Comparison of ENCODE assay signal across 33 cellular contexts in the genomic region with DNA sequence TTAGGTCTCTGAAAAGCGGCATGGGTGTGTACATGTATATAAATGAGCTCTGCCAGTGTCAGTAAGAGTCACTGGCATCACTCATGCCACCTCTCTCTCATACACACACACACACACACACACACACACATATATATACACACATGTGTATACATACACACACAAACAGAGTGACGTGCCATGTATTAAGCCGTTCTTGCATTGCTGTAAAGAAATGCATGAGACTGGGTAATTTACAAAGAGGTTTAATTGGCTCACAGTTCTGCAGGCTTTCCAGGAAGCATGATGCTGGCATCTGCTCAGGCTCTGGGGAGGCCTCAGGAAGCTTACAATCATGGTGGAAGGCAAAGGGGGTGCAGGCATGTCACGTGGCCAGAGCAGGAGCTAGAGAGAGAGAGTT.
"Had no signal": no experiment of that assay in that cellular context is flagged by ENCODE, and none has a peak within 500 bp of the region (broad histone marks: within the 10 kb centered on the region; RNA-seq: fewer than 3 reads in every experiment).

No MANE protein-coding gene starts in this region.

- H3K4me3 Mint-ChIP-seq: activated CD4-positive, alpha-beta memory T cell treated with anti-CD3 and anti-CD28 coated beads, Interleukin-2, amount 10 ng/mL, durations not matched to agents 7 days and 5 days; activated CD4-positive, alpha-beta T cell treated with anti-CD3 and anti-CD28 coated beads for 36 hours; activated CD4-positive, alpha-beta T cell treated with anti-CD3 and anti-CD28 coated beads, Interleukin-2, amount 10 ng/mL, durations not matched to agents 7 days and 5 days; activated naive CD4-positive, alpha-beta T cell treated with anti-CD3 and anti-CD28 coated beads, Interleukin-2, amount 50 U/mL, for 24 hours; activated naive CD8-positive, alpha-beta T cell treated with anti-CD3 and anti-CD28 coated beads for 36 hours; activated naive CD8-positive, alpha-beta T cell treated with anti-CD3 and anti-CD28 coated beads, Interleukin-2, amount 50 U/mL, for 24 hours; activated T-cell treated with anti-CD3 and anti-CD28 coated beads, Interleukin-2, amount 50 U/mL, for 24 hours; activated T-cell treated with anti-CD3 and anti-CD28 coated beads, Interleukin-2, amount 50 U/mL, for 72 hours; effector memory CD8-positive, alpha-beta T cell; T-cell; T-helper 1 cell treated with Interleukin-12 subunit alpha and Interleukin-12 subunit beta and Interleukin-4 antibody, amounts not matched to agents 30 μg/mL and 1 μg/mL, for 36 hours had no signal

- H3K9me3 Mint-ChIP-seq: activated naive CD4-positive, alpha-beta T cell treated with anti-CD3 and anti-CD28 coated beads, Interleukin-2, amount 50 U/mL, for 24 hours had no signal

- H3K4me1 ChIP-seq: foreskin keratinocyte had no signal

- H3K36me3 ChIP-seq: WERI-Rb-1 had no signal

- DNase-seq: activated CD4-positive, alpha-beta memory T cell treated with anti-CD3 and anti-CD28 coated beads, Interleukin-2, amount 10 ng/mL, durations not matched to agents 7 days and 5 days; activated CD4-positive, alpha-beta T cell treated with anti-CD3 and anti-CD28 coated beads for 36 hours; activated CD4-positive, alpha-beta T cell treated with anti-CD3 and anti-CD28 coated beads, Interleukin-2, amount 10 ng/mL, durations not matched to agents 7 days and 5 days; activated CD4-positive, alpha-beta T cell treated with anti-CD3 and anti-CD28 coated beads, Interleukin-2, amount 50 U/mL, for 4 hours; activated CD4-positive, CD25-positive, alpha-beta regulatory T cell; activated CD4-positive, CD25-positive, alpha-beta regulatory T cell treated with anti-CD3 and anti-CD28 coated beads, Interleukin-2, amount 50 U/mL, for 72 hours; activated CD8-positive, alpha-beta memory T cell treated with anti-CD3 and anti-CD28 coated beads, Interleukin-2, amount 50 U/mL, for 48 hours; activated gamma-delta T cell; activated naive CD4-positive, alpha-beta T cell; activated naive CD8-positive, alpha-beta T cell treated with anti-CD3 and anti-CD28 coated beads for 36 hours; activated naive CD8-positive, alpha-beta T cell treated with anti-CD3 and anti-CD28 coated beads, Interleukin-2, amount 50 U/mL, for 24 hours; activated T-cell treated with anti-CD3 and anti-CD28 coated beads for 4 hours; activated T-cell treated with anti-CD3 and anti-CD28 coated beads, Interleukin-2, amount 50 U/mL, for 24 hours; activated T-cell treated with anti-CD3 and anti-CD28 coated beads, Interleukin-2, amount 50 U/mL, for 72 hours; adrenal gland; amygdala; aorta; body of pancreas; caudate nucleus; cortex of kidney; dermis blood vessel endothelial cell; effector CD4-positive, alpha-beta T cell; effector memory CD8-positive, alpha-beta T cell; erythroblast; foreskin keratinocyte; head of caudate nucleus; SW 1271; T-cell; T1000; WERI-Rb-1 had no signal

- H3K27ac ChIP-seq: adrenal gland, body of pancreas, foreskin keratinocyte, WERI-Rb-1 had no signal

- H3K27me3 ChIP-seq: adrenal gland, body of pancreas, esophagus muscularis mucosa had no signal

- ATAC-seq: activated CD4-positive, alpha-beta T cell treated with anti-CD3 and anti-CD28 coated beads for 36 hours; activated naive CD8-positive, alpha-beta T cell treated with anti-CD3 and anti-CD28 coated beads, Interleukin-2, amount 50 U/mL, for 24 hours; activated T-cell treated with anti-CD3 and anti-CD28 coated beads, Interleukin-2, amount 50 U/mL, for 72 hours; body of pancreas; effector memory CD8-positive, alpha-beta T cell; foreskin keratinocyte; T-cell had no signal

- H3K27me3 Mint-ChIP-seq: activated CD4-positive, alpha-beta memory T cell treated with anti-CD3 and anti-CD28 coated beads, Interleukin-2, amount 10 ng/mL, durations not matched to agents 7 days and 5 days; activated CD4-positive, alpha-beta T cell treated with anti-CD3 and anti-CD28 coated beads for 36 hours; activated CD4-positive, alpha-beta T cell treated with anti-CD3 and anti-CD28 coated beads, Interleukin-2, amount 10 ng/mL, durations not matched to agents 7 days and 5 days; activated naive CD4-positive, alpha-beta T cell treated with anti-CD3 and anti-CD28 coated beads, Interleukin-2, amount 50 U/mL, for 24 hours; activated naive CD8-positive, alpha-beta T cell treated with anti-CD3 and anti-CD28 coated beads for 36 hours; activated naive CD8-positive, alpha-beta T cell treated with anti-CD3 and anti-CD28 coated beads, Interleukin-2, amount 50 U/mL, for 24 hours; activated T-cell treated with anti-CD3 and anti-CD28 coated beads, Interleukin-2, amount 50 U/mL, for 24 hours; effector memory CD8-positive, alpha-beta T cell; T-cell had no signal

- H3K27ac Mint-ChIP-seq: activated CD4-positive, alpha-beta memory T cell treated with anti-CD3 and anti-CD28 coated beads, Interleukin-2, amount 10 ng/mL, durations not matched to agents 7 days and 5 days; activated CD4-positive, alpha-beta T cell treated with anti-CD3 and anti-CD28 coated beads for 36 hours; activated CD4-positive, alpha-beta T cell treated with anti-CD3 and anti-CD28 coated beads, Interleukin-2, amount 10 ng/mL, durations not matched to agents 7 days and 5 days; activated naive CD4-positive, alpha-beta T cell treated with anti-CD3 and anti-CD28 coated beads, Interleukin-2, amount 50 U/mL, for 24 hours; activated naive CD8-positive, alpha-beta T cell treated with anti-CD3 and anti-CD28 coated beads for 36 hours; activated naive CD8-positive, alpha-beta T cell treated with anti-CD3 and anti-CD28 coated beads, Interleukin-2, amount 50 U/mL, for 24 hours; activated T-cell treated with anti-CD3 and anti-CD28 coated beads, Interleukin-2, amount 50 U/mL, for 24 hours; activated T-cell treated with anti-CD3 and anti-CD28 coated beads, Interleukin-2, amount 50 U/mL, for 72 hours; T-helper 1 cell treated with Interleukin-12 subunit alpha and Interleukin-12 subunit beta and Interleukin-4 antibody, amounts not matched to agents 30 μg/mL and 1 μg/mL, for 36 hours had no signal

- H3K36me3 Mint-ChIP-seq: activated naive CD4-positive, alpha-beta T cell treated with anti-CD3 and anti-CD28 coated beads, Interleukin-2, amount 50 U/mL, for 24 hours had no signal

- H3K4me3 ChIP-seq: adrenal gland, body of pancreas, esophagus muscularis mucosa had no signal

- H3K9me3 ChIP-seq: adrenal gland, body of pancreas, esophagus muscularis mucosa had no signal
